ENCODE assay signal across 1 cellular context in the genomic region with DNA sequence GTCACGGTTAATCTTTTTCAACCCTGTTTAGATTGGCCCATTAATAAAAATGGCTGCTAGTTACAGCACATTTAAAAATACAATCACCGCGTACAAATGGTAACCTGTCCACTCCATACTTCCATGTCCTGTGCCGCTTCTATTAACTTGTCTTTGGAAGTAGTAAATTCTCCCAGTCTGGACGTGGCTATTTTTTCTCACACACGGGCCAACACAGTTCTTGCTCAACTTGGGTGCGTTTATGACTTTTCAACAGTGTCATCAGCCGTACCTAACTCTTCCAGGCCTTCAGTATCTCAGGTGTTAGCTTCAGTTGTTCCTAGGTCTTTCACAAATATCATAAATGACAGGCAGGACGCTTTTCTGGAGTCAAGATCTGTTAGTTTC.
TF ChIP-seq lines count a peak whose summit lies in the region.

No MANE protein-coding gene starts in this region.

TF ChIP-seq in HepG2, 621 proteins besides CTCF, POLR2A, EP300 and RAD21 (continued from another document):
- TF ChIP-seq, protein P1, sequence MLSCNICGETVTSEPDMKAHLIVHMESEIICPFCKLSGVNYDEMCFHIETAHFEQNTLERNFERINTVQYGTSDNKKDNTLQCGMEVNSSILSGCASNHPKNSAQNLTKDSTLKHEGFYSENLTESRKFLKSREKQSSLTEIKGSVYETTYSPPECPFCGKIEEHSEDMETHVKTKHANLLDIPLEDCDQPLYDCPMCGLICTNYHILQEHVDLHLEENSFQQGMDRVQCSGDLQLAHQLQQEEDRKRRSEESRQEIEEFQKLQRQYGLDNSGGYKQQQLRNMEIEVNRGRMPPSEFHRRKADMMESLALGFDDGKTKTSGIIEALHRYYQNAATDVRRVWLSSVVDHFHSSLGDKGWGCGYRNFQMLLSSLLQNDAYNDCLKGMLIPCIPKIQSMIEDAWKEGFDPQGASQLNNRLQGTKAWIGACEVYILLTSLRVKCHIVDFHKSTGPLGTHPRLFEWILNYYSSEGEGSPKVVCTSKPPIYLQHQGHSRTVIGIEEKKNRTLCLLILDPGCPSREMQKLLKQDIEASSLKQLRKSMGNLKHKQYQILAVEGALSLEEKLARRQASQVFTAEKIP (CRISPR knock-in tag; IDR thresholded peaks at IDR 0.05; ENCODE audit: borderline replicate concordance) = no peak
- TF ChIP-seq ZEB1 (IDR thresholded peaks at IDR 0.05; ENCODE audit: insufficient replicate concordance, low read depth) (no peak), ZFX (CRISPR knock-in tag; IDR thresholded peaks at IDR 0.05; ENCODE audit: low read depth) (no peak), RELA (CRISPR knock-in tag; IDR thresholded peaks at IDR 0.05) (no peak), CENPX (CRISPR knock-in tag; IDR thresholded peaks at IDR 0.05) (no peak), SCMH1 (CRISPR knock-in tag; IDR thresholded peaks at IDR 0.05; ENCODE audit: borderline replicate concordance) (no peak), ZNF292 (CRISPR knock-in tag; IDR thresholded peaks at IDR 0.05; ENCODE audit: borderline replicate concordance, low read depth) (no peak), ZNF766 (CRISPR knock-in tag; IDR thresholded peaks at IDR 0.05; ENCODE audit: borderline replicate concordance) (no peak), GZF1 (CRISPR knock-in tag; IDR thresholded peaks at IDR 0.05) (no peak), NCOA2 (CRISPR knock-in tag; IDR thresholded peaks at IDR 0.05) (no peak), MTF2 (CRISPR knock-in tag; IDR thresholded peaks at IDR 0.05; ENCODE audit: borderline replicate concordance) (no peak), FOXA3 (CRISPR knock-in tag; IDR thresholded peaks at IDR 0.05) (no peak), THYN1 (CRISPR knock-in tag; IDR thresholded peaks at IDR 0.05; ENCODE audit: borderline replicate concordance, low read depth) (peak; percentile 25; the same call in 1 of the 2 replicates), KDM4B (CRISPR knock-in tag; IDR thresholded peaks at IDR 0.05) (no peak), ZNF598 (CRISPR knock-in tag; IDR thresholded peaks at IDR 0.05; ENCODE audit: borderline replicate concordance) (no peak), SOX6 (IDR thresholded peaks at IDR 0.05) (no peak), SOX6 (CRISPR knock-in tag; IDR thresholded peaks at IDR 0.05) (no peak), PCBP1 (IDR thresholded peaks at IDR 0.05; ENCODE audit: borderline replicate concordance, low read depth, low read length) (no peak), ZNF121 (CRISPR knock-in tag; IDR thresholded peaks at IDR 0.05) (0 out of 2 replicates have a peak, but pooled peaks have one; percentile 16), ZNF615 (CRISPR knock-in tag; IDR thresholded peaks at IDR 0.05; ENCODE audit: borderline replicate concordance) (no peak), CREB1 (IDR thresholded peaks at IDR 0.05) (no peak), CREB1 (CRISPR knock-in tag; IDR thresholded peaks at IDR 0.05) (no peak), GATA4 (IDR thresholded peaks at IDR 0.05; ENCODE audit: borderline replicate concordance, low read depth) (no peak)
- TF ChIP-seq, protein P2, sequence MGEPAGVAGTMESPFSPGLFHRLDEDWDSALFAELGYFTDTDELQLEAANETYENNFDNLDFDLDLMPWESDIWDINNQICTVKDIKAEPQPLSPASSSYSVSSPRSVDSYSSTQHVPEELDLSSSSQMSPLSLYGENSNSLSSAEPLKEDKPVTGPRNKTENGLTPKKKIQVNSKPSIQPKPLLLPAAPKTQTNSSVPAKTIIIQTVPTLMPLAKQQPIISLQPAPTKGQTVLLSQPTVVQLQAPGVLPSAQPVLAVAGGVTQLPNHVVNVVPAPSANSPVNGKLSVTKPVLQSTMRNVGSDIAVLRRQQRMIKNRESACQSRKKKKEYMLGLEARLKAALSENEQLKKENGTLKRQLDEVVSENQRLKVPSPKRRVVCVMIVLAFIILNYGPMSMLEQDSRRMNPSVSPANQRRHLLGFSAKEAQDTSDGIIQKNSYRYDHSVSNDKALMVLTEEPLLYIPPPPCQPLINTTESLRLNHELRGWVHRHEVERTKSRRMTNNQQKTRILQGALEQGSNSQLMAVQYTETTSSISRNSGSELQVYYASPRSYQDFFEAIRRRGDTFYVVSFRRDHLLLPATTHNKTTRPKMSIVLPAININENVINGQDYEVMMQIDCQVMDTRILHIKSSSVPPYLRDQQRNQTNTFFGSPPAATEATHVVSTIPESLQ (CRISPR knock-in tag; conservative IDR thresholded peaks at IDR 0.05) = no peak
- TF ChIP-seq, protein P3, sequence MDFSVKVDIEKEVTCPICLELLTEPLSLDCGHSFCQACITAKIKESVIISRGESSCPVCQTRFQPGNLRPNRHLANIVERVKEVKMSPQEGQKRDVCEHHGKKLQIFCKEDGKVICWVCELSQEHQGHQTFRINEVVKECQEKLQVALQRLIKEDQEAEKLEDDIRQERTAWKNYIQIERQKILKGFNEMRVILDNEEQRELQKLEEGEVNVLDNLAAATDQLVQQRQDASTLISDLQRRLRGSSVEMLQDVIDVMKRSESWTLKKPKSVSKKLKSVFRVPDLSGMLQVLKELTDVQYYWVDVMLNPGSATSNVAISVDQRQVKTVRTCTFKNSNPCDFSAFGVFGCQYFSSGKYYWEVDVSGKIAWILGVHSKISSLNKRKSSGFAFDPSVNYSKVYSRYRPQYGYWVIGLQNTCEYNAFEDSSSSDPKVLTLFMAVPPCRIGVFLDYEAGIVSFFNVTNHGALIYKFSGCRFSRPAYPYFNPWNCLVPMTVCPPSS (IDR thresholded peaks at IDR 0.05) = no peak
- TF ChIP-seq, protein P4, sequence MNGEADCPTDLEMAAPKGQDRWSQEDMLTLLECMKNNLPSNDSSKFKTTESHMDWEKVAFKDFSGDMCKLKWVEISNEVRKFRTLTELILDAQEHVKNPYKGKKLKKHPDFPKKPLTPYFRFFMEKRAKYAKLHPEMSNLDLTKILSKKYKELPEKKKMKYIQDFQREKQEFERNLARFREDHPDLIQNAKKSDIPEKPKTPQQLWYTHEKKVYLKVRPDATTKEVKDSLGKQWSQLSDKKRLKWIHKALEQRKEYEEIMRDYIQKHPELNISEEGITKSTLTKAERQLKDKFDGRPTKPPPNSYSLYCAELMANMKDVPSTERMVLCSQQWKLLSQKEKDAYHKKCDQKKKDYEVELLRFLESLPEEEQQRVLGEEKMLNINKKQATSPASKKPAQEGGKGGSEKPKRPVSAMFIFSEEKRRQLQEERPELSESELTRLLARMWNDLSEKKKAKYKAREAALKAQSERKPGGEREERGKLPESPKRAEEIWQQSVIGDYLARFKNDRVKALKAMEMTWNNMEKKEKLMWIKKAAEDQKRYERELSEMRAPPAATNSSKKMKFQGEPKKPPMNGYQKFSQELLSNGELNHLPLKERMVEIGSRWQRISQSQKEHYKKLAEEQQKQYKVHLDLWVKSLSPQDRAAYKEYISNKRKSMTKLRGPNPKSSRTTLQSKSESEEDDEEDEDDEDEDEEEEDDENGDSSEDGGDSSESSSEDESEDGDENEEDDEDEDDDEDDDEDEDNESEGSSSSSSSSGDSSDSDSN (CRISPR knock-in tag; IDR thresholded peaks at IDR 0.05) = no peak
- TF ChIP-seq, protein P5, sequence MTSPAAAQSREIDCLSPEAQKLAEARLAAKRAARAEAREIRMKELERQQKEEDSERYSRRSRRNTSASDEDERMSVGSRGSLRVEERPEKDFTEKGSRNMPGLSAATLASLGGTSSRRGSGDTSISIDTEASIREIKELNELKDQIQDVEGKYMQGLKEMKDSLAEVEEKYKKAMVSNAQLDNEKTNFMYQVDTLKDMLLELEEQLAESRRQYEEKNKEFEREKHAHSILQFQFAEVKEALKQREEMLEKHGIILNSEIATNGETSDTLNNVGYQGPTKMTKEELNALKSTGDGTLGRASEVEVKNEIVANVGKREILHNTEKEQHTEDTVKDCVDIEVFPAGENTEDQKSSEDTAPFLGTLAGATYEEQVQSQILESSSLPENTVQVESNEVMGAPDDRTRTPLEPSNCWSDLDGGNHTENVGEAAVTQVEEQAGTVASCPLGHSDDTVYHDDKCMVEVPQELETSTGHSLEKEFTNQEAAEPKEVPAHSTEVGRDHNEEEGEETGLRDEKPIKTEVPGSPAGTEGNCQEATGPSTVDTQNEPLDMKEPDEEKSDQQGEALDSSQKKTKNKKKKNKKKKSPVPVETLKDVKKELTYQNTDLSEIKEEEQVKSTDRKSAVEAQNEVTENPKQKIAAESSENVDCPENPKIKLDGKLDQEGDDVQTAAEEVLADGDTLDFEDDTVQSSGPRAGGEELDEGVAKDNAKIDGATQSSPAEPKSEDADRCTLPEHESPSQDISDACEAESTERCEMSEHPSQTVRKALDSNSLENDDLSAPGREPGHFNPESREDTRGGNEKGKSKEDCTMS (CRISPR knock-in tag; conservative IDR thresholded peaks at IDR 0.05) = no peak
- TF ChIP-seq, protein P6, sequence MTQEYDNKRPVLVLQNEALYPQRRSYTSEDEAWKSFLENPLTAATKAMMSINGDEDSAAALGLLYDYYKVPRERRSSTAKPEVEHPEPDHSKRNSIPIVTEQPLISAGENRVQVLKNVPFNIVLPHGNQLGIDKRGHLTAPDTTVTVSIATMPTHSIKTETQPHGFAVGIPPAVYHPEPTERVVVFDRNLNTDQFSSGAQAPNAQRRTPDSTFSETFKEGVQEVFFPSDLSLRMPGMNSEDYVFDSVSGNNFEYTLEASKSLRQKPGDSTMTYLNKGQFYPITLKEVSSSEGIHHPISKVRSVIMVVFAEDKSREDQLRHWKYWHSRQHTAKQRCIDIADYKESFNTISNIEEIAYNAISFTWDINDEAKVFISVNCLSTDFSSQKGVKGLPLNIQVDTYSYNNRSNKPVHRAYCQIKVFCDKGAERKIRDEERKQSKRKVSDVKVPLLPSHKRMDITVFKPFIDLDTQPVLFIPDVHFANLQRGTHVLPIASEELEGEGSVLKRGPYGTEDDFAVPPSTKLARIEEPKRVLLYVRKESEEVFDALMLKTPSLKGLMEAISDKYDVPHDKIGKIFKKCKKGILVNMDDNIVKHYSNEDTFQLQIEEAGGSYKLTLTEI (CRISPR knock-in tag; conservative IDR thresholded peaks at IDR 0.05) = no peak
- TF ChIP-seq, protein P7, sequence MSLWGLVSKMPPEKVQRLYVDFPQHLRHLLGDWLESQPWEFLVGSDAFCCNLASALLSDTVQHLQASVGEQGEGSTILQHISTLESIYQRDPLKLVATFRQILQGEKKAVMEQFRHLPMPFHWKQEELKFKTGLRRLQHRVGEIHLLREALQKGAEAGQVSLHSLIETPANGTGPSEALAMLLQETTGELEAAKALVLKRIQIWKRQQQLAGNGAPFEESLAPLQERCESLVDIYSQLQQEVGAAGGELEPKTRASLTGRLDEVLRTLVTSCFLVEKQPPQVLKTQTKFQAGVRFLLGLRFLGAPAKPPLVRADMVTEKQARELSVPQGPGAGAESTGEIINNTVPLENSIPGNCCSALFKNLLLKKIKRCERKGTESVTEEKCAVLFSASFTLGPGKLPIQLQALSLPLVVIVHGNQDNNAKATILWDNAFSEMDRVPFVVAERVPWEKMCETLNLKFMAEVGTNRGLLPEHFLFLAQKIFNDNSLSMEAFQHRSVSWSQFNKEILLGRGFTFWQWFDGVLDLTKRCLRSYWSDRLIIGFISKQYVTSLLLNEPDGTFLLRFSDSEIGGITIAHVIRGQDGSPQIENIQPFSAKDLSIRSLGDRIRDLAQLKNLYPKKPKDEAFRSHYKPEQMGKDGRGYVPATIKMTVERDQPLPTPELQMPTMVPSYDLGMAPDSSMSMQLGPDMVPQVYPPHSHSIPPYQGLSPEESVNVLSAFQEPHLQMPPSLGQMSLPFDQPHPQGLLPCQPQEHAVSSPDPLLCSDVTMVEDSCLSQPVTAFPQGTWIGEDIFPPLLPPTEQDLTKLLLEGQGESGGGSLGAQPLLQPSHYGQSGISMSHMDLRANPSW (CRISPR knock-in tag; IDR thresholded peaks at IDR 0.05; ENCODE audit: borderline replicate concordance) = no peak
- TF ChIP-seq, protein P8, sequence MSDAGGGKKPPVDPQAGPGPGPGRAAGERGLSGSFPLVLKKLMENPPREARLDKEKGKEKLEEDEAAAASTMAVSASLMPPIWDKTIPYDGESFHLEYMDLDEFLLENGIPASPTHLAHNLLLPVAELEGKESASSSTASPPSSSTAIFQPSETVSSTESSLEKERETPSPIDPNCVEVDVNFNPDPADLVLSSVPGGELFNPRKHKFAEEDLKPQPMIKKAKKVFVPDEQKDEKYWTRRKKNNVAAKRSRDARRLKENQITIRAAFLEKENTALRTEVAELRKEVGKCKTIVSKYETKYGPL (CRISPR knock-in tag; IDR thresholded peaks at IDR 0.05) = no peak
- TF ChIP-seq, protein P9, sequence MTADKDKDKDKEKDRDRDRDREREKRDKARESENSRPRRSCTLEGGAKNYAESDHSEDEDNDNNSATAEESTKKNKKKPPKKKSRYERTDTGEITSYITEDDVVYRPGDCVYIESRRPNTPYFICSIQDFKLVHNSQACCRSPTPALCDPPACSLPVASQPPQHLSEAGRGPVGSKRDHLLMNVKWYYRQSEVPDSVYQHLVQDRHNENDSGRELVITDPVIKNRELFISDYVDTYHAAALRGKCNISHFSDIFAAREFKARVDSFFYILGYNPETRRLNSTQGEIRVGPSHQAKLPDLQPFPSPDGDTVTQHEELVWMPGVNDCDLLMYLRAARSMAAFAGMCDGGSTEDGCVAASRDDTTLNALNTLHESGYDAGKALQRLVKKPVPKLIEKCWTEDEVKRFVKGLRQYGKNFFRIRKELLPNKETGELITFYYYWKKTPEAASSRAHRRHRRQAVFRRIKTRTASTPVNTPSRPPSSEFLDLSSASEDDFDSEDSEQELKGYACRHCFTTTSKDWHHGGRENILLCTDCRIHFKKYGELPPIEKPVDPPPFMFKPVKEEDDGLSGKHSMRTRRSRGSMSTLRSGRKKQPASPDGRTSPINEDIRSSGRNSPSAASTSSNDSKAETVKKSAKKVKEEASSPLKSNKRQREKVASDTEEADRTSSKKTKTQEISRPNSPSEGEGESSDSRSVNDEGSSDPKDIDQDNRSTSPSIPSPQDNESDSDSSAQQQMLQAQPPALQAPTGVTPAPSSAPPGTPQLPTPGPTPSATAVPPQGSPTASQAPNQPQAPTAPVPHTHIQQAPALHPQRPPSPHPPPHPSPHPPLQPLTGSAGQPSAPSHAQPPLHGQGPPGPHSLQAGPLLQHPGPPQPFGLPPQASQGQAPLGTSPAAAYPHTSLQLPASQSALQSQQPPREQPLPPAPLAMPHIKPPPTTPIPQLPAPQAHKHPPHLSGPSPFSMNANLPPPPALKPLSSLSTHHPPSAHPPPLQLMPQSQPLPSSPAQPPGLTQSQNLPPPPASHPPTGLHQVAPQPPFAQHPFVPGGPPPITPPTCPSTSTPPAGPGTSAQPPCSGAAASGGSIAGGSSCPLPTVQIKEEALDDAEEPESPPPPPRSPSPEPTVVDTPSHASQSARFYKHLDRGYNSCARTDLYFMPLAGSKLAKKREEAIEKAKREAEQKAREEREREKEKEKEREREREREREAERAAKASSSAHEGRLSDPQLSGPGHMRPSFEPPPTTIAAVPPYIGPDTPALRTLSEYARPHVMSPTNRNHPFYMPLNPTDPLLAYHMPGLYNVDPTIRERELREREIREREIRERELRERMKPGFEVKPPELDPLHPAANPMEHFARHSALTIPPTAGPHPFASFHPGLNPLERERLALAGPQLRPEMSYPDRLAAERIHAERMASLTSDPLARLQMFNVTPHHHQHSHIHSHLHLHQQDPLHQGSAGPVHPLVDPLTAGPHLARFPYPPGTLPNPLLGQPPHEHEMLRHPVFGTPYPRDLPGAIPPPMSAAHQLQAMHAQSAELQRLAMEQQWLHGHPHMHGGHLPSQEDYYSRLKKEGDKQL (CRISPR knock-in tag; IDR thresholded peaks at IDR 0.05; ENCODE audit: low read depth) = no peak
- TF ChIP-seq, protein P10, sequence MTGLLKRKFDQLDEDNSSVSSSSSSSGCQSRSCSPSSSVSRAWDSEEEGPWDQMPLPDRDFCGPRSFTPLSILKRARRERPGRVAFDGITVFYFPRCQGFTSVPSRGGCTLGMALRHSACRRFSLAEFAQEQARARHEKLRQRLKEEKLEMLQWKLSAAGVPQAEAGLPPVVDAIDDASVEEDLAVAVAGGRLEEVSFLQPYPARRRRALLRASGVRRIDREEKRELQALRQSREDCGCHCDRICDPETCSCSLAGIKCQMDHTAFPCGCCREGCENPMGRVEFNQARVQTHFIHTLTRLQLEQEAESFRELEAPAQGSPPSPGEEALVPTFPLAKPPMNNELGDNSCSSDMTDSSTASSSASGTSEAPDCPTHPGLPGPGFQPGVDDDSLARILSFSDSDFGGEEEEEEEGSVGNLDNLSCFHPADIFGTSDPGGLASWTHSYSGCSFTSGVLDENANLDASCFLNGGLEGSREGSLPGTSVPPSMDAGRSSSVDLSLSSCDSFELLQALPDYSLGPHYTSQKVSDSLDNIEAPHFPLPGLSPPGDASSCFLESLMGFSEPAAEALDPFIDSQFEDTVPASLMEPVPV (CRISPR knock-in tag; IDR thresholded peaks at IDR 0.05) = no peak
TF ChIP-seq in HepG2: peak in this region for 11.
